Comparison of ENCODE assay signal across 18 cellular contexts in genomic region chr9:137339045-137339444, GRCh38. TPM values are rescaled to one million over a fixed set of nuclear protein-coding genes. Genes with fewer than 3 reads are reported as not detected.
DNase-seq lines count a peak whose midpoint lies in the region; ATAC-seq and TF ChIP-seq lines count a peak whose summit lies in the region.
"Had no signal": no experiment of that assay in that cellular context is flagged by ENCODE, and none has a peak within 500 bp of the region (broad histone marks: within the 10 kb centered on the region; RNA-seq: fewer than 3 reads in every experiment).

No MANE protein-coding gene starts in this region.

- H3K27ac ChIP-seq in gastrocnemius medialis, result no peak overlapping the region
- H3K27ac ChIP-seq: C4-2B had no signal

- no peaks in the 10 kb centered on the region for H3K27me3 ChIP-seq in gastrocnemius medialis
- H3K27me3 ChIP-seq: MG63 had no signal

- H3K27ac Mint-ChIP-seq in activated T-cell treated with anti-CD3 and anti-CD28 coated beads, Interleukin-2, amount 50 U/mL, for 72 hours, result peak overlapping the region; percentile 46

- H3K9me3 ChIP-seq in gastrocnemius medialis, result no peaks in the 10 kb centered on the region

- no peak overlapping the region for H3K4me3 ChIP-seq in cardiac fibroblast (replicated peaks in 1 of 2; ENCODE audit: low read depth in 2 of 2, low read length in 2 of 2)
- no peak overlapping the region for H3K4me3 ChIP-seq in gastrocnemius medialis
- H3K4me3 ChIP-seq: MG63 had no signal

- DNase-seq in activated T-cell treated with anti-CD3 and anti-CD28 coated beads, Interleukin-2, amount 50 U/mL, for 72 hours, result no peak
- DNase-seq in activated T-cell treated with anti-CD3 and anti-CD28 coated beads, Interleukin-2, amount 50 U/mL, for 1 hour, result no peak
- DNase-seq in cardiac fibroblast (ENCODE audit: low read depth in 2 of 2), result peak; percentile 43 to 45
- peak; percentile 22 for DNase-seq in iris pigment epithelial cell (ENCODE audit: low read depth)
- no peak for DNase-seq in ecto neural progenitor cell (ENCODE audit: low spot score)
- DNase-seq in HT-29 (ENCODE audit: low spot score), result no peak
- no peak for DNase-seq in gastrocnemius medialis
- DNase-seq: 8988T, DND-41, MG63, NCI-H1092 treated with DMSO at 0.1 percent for 48 hours, NCI-H1694 treated with DMSO at 0.1 percent for 48 hours, NCI-H446, NCI-H69, SHP77 had no signal

- no peaks in the 10 kb centered on the region for H3K4me1 ChIP-seq in gastrocnemius medialis

- intact Hi-C loops in gastrocnemius medialis (cut with DNase I; ENCODE audit: low total_unique reads), result no loop called here

- H3K36me3 ChIP-seq in gastrocnemius medialis, result no peaks in the 10 kb centered on the region
- H3K36me3 ChIP-seq: MG63 had no signal

- H3K36me3 Mint-ChIP-seq in activated T-cell treated with anti-CD3 and anti-CD28 coated beads, Interleukin-2, amount 50 U/mL, for 72 hours (ENCODE audit: insufficient read depth in 2 of 2), result peaks cover 0 to 4% of the 10 kb centered on the region in 2 donors

- H3K9me3 Mint-ChIP-seq in activated T-cell treated with anti-CD3 and anti-CD28 coated beads, Interleukin-2, amount 50 U/mL, for 72 hours, result peaks cover 0 to 2% of the 10 kb centered on the region in 2 donors

- no peak for ATAC-seq in activated T-cell treated with anti-CD3 and anti-CD28 coated beads, Interleukin-2, amount 50 U/mL, for 72 hours (replicated peaks in 1 of 2)
- ATAC-seq in HG03520 (IDR thresholded peaks at IDR 0.05; ENCODE audit: unreplicated experiment) (no peak), gastrocnemius medialis (no peak)
- ATAC-seq: HepG2 had no signal

- H3K4me1 Mint-ChIP-seq in activated T-cell treated with anti-CD3 and anti-CD28 coated beads, Interleukin-2, amount 50 U/mL, for 72 hours (ENCODE audit: low read depth), result peaks cover 8% of the 10 kb centered on the region

- no peak for TF ChIP-seq POLR2A in gastrocnemius medialis (IDR thresholded peaks at IDR 0.05)

- no peaks in the 10 kb centered on the region for H3K27me3 Mint-ChIP-seq in activated T-cell treated with anti-CD3 and anti-CD28 coated beads, Interleukin-2, amount 50 U/mL, for 72 hours (ENCODE audit: low read depth)

- in situ Hi-C loops in gastrocnemius medialis (cut with MboI; ENCODE audit: low sequenced_read_pairs in 4 of 4), result no loop called here

- no peak overlapping the region for H3K4me3 Mint-ChIP-seq in activated T-cell treated with anti-CD3 and anti-CD28 coated beads, Interleukin-2, amount 50 U/mL, for 72 hours

- TF ChIP-seq CTCF in cardiac fibroblast (IDR thresholded peaks at IDR 0.05; ENCODE audit: low read depth, low read length) (no peak), gastrocnemius medialis (IDR thresholded peaks at IDR 0.05 in 4 of 5, conservative IDR thresholded peaks at IDR 0.05 in 1 of 5) (no peak)

RNA-seq across cellular contexts. Expression of gene NRARP, which starts 37.0 kb away (rescaled TPM):
- total RNA-seq in activated T-cell treated with anti-CD3 and anti-CD28 coated beads, Interleukin-2, amount 50 U/mL, for 72 hours, result 1 to 10 TPM; 1.6 to 2.0 TPM
- 107 and 116 TPM in 2 replicates for total RNA-seq in HT-29 (2014; rRNA removed; shearing (Covaris generic))
- 1 to 10 TPM; 1.9 to 5.4 (median 3.4) TPM for total RNA-seq in gastrocnemius medialis

Comparison
In these comparisons a context has a peak if more than half of its experiments do, and no peak if none do; other contexts are left out.
1. DNase-seq: peak in cardiac fibroblast (2 of 2) and iris pigment epithelial cell (single experiment); none in activated T-cell treated with anti-CD3 and anti-CD28 coated beads, Interleukin-2, amount 50 U/mL, for 72 hours (0 of 2), activated T-cell treated with anti-CD3 and anti-CD28 coated beads, Interleukin-2, amount 50 U/mL, for 1 hour (single experiment), ecto neural progenitor cell (single experiment), HT-29 (single experiment) and gastrocnemius medialis (0 of 2).
2. RNA of gene NRARP, which starts 37.0 kb away (total RNA-seq): 107 to 116 TPM in HT-29; 1.9 to 5.4 TPM in gastrocnemius medialis and 1.6 to 2.0 TPM in activated T-cell treated with anti-CD3 and anti-CD28 coated beads, Interleukin-2, amount 50 U/mL, for 72 hours; every median in the first group is over 10 times any median in the second.